In the genomic region with DNA sequence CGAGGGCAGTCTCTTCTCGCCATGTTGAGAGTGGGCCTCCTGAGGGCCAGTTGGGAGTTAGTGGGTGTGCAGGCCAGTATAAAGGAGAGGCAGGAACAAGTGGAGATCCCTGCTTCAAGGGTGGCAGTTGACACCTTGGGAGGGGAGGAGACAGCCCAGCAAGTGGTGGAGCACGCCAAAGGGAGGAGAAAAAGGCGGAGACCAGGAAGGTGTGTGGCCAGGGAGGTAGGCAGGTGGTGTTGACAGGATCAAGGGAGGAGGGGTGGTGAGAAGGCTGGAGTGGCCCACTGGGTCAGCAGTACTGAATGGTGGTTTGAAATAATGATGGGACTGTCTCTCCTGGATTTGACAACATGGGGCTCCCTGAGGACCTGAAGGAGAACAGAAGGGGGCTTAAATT, we compare ENCODE assay signal across 12 cellular contexts. TPM values are rescaled to one million over a fixed set of nuclear protein-coding genes. Genes with fewer than 3 reads are reported as not detected.
A peak's percentile ranks its signal among the peaks of the same experiment; 100 is the strongest.
DNase-seq lines count a peak whose midpoint lies in the region; ATAC-seq and TF ChIP-seq lines count a peak whose summit lies in the region.
"Had no signal": no experiment of that assay in that cellular context is flagged by ENCODE, and none has a peak within 500 bp of the region (broad histone marks: within the 10 kb centered on the region; RNA-seq: fewer than 3 reads in every experiment).

No MANE protein-coding gene starts in this region.

- H3K4ac ChIP-seq in neuronal stem cell (ENCODE audit: low read length), result no peak overlapping the region

- no peak overlapping the region for H2AK5ac ChIP-seq in neuronal stem cell (ENCODE audit: low read depth, low read length)

- no peaks in the 10 kb centered on the region for H3K9me3 ChIP-seq in RWPE2 (ENCODE audit: severe bottlenecking)
- H3K9me3 ChIP-seq in neuronal stem cell (replicated peaks in 1 of 2; ENCODE audit: control insufficient read depth in 2 of 2, insufficient read depth in 1 of 2, low read depth in 1 of 2, low read length in 2 of 2), result no peaks in the 10 kb centered on the region
- no peaks in the 10 kb centered on the region for H3K9me3 ChIP-seq in aorta (ENCODE audit: control insufficient read depth, low read length)
- H3K9me3 ChIP-seq: A549, Caco-2, HAP-1 had no signal

- no peak overlapping the region for H3K18ac ChIP-seq in neuronal stem cell (ENCODE audit: low read length)

- no peak overlapping the region for H2BK120ac ChIP-seq in neuronal stem cell (ENCODE audit: low read depth, low read length)

- no peak overlapping the region for H2BK15ac ChIP-seq in neuronal stem cell (ENCODE audit: low read length)

- TF ChIP-seq EP300 in Ishikawa (IDR thresholded peaks at IDR 0.05; ENCODE audit: borderline replicate concordance), result no peak

- no peak overlapping the region for H4K8ac ChIP-seq in neuronal stem cell (ENCODE audit: low read depth, low read length)

- intact Hi-C loops in aorta (cut with DNase I), result no loop called here

- WGBS in neuronal stem cell (ENCODE audit: extremely low coverage in 2 of 2, insufficient read length in 2 of 2, insufficient replicate concordance in 1 of 2), 2 donors, result no CpG with 5 or more reads among the region's 4 CpGs
- WGBS in aorta, 2 donors, result 79 to 95% methylated on average over 4 of the region's 4 CpGs

- H3K27ac ChIP-seq in RWPE2 (ENCODE audit: poor library complexity, severe bottlenecking) (no peak overlapping the region), neuronal stem cell (replicated peaks; ENCODE audit: low read length) (no peak overlapping the region), aorta (ENCODE audit: low read depth in 1 of 2, low read length in 2 of 2) (no peak overlapping the region)
- H3K27ac ChIP-seq: A549 had no signal

- no peak for TF ChIP-seq RAD21 in Ishikawa (IDR thresholded peaks at IDR 0.05; ENCODE audit: low read depth)

- ATAC-seq in RWPE2 (ENCODE audit: low read depth) (no peak), aorta (ENCODE audit: low FRiP score) (no peak)
- ATAC-seq: A549; CD8-positive, alpha-beta T cell had no signal

- H3K4me1 ChIP-seq in RWPE2 (ENCODE audit: insufficient read depth, poor library complexity, severe bottlenecking), result no peaks in the 10 kb centered on the region
- H3K4me1 ChIP-seq in neuronal stem cell (ENCODE audit: control insufficient read depth in 2 of 2, insufficient read depth in 1 of 2, low read depth in 1 of 2, low read length in 2 of 2), result peaks cover 0 to 2% of the 10 kb centered on the region in 2 donors
- H3K4me1 ChIP-seq in aorta (ENCODE audit: control insufficient read depth in 1 of 2, insufficient read depth in 2 of 2, low read length in 2 of 2), result no peaks in the 10 kb centered on the region
- H3K4me1 ChIP-seq: Caco-2, HAP-1 had no signal

- H3K9ac ChIP-seq in neuronal stem cell (ENCODE audit: low read depth, low read length, poor library complexity), result no peak overlapping the region

- peaks cover 7% of the 10 kb centered on the region; the same call in 1 of the 2 replicates for H3K36me3 ChIP-seq in RWPE2 (ENCODE audit: low read depth)
- H3K36me3 ChIP-seq in neuronal stem cell (replicated peaks in 1 of 2; ENCODE audit: control insufficient read depth in 2 of 2, insufficient read depth in 2 of 2, low read length in 2 of 2), result no peaks in the 10 kb centered on the region
- H3K36me3 ChIP-seq in aorta (ENCODE audit: control insufficient read depth in 1 of 2, insufficient read depth in 2 of 2, low read length in 1 of 2), result no peaks in the 10 kb centered on the region
- H3K36me3 ChIP-seq: HAP-1 had no signal

- H2AFZ ChIP-seq in neuronal stem cell (ENCODE audit: low read length), result no peak overlapping the region

- no peak overlapping the region for H3K4me2 ChIP-seq in neuronal stem cell (ENCODE audit: insufficient read depth, low read length, poor library complexity, severe bottlenecking)
- H3K4me2 ChIP-seq: A549 had no signal

- no peaks in the 10 kb centered on the region for H3K27me3 ChIP-seq in RWPE2 (ENCODE audit: insufficient read depth, poor library complexity, severe bottlenecking)
- H3K27me3 ChIP-seq in neuronal stem cell (ENCODE audit: control insufficient read depth in 3 of 3, insufficient read depth in 3 of 3, low read depth in 1 of 3, low read length in 3 of 3), result peaks cover 0 to 42% (median 0%) of the 10 kb centered on the region in 3 experiments
- no peaks in the 10 kb centered on the region for H3K27me3 ChIP-seq in aorta (ENCODE audit: control insufficient read depth in 1 of 2, insufficient read depth in 2 of 2, low read length in 1 of 2)

- no peak overlapping the region for H3K23ac ChIP-seq in neuronal stem cell (ENCODE audit: low read depth, low read length, poor library complexity)

- H3K4me3 ChIP-seq in RWPE2 (ENCODE audit: severe bottlenecking), result no peak overlapping the region
- H3K4me3 ChIP-seq in neuronal stem cell (ENCODE audit: low read length in 2 of 2), result no peak overlapping the region
- H3K4me3 ChIP-seq in aorta (ENCODE audit: low read length in 2 of 2), result no peak overlapping the region
- H3K4me3 ChIP-seq: A549, HAP-1 had no signal

- H2BK5ac ChIP-seq in neuronal stem cell (ENCODE audit: low read length), result no peak overlapping the region

- no peaks in the 10 kb centered on the region for H3K79me1 ChIP-seq in neuronal stem cell (ENCODE audit: low read depth, low read length)

- no peak overlapping the region for H4K91ac ChIP-seq in neuronal stem cell (ENCODE audit: low read depth, low read length, poor library complexity)

- H2BK12ac ChIP-seq in neuronal stem cell (ENCODE audit: low read length), result no peak overlapping the region

- peak overlapping the region; percentile 21 for H3K14ac ChIP-seq in neuronal stem cell (ENCODE audit: low read length)

- DNase-seq in RWPE2 (ENCODE audit: low spot score) (peak; percentile 7), neuronal stem cell (ENCODE audit: low spot score) (no peak), aorta (peak; percentile 29 to 38), DMS53 treated with DMSO at 0.1 percent for 48 hours (lab: John Stamatoyannopoulos, UW; ENCODE audit: unreplicated experiment) (no peak), D341Med (ENCODE audit: low spot score) (no peak)
- DNase-seq: Caco-2; CD8-positive, alpha-beta T cell; DMS53; HFFc6 had no signal

- TF ChIP-seq CTCF in RWPE2 (IDR thresholded peaks at IDR 0.05; ENCODE audit: poor library complexity, severe bottlenecking), result no peak

TF ChIP-seq in Ishikawa, 13 proteins besides CTCF, POLR2A, EP300 and RAD21:
- no peak for TF ChIP-seq YY1 (IDR thresholded peaks at IDR 0.05; ENCODE audit: low read depth)
- TF ChIP-seq, protein P1, sequence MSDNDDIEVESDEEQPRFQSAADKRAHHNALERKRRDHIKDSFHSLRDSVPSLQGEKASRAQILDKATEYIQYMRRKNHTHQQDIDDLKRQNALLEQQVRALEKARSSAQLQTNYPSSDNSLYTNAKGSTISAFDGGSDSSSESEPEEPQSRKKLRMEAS (IDR thresholded peaks at IDR 0.05), result 0 out of 2 replicates have a peak, but pooled peaks have one; percentile 22
- no peak for TF ChIP-seq TCF12 (IDR thresholded peaks at IDR 0.05; ENCODE audit: low read depth)
- TF ChIP-seq, protein P2, sequence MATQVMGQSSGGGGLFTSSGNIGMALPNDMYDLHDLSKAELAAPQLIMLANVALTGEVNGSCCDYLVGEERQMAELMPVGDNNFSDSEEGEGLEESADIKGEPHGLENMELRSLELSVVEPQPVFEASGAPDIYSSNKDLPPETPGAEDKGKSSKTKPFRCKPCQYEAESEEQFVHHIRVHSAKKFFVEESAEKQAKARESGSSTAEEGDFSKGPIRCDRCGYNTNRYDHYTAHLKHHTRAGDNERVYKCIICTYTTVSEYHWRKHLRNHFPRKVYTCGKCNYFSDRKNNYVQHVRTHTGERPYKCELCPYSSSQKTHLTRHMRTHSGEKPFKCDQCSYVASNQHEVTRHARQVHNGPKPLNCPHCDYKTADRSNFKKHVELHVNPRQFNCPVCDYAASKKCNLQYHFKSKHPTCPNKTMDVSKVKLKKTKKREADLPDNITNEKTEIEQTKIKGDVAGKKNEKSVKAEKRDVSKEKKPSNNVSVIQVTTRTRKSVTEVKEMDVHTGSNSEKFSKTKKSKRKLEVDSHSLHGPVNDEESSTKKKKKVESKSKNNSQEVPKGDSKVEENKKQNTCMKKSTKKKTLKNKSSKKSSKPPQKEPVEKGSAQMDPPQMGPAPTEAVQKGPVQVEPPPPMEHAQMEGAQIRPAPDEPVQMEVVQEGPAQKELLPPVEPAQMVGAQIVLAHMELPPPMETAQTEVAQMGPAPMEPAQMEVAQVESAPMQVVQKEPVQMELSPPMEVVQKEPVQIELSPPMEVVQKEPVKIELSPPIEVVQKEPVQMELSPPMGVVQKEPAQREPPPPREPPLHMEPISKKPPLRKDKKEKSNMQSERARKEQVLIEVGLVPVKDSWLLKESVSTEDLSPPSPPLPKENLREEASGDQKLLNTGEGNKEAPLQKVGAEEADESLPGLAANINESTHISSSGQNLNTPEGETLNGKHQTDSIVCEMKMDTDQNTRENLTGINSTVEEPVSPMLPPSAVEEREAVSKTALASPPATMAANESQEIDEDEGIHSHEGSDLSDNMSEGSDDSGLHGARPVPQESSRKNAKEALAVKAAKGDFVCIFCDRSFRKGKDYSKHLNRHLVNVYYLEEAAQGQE (IDR thresholded peaks at IDR 0.05; ENCODE audit: low read depth), result no peak
- TF ChIP-seq, protein P3, sequence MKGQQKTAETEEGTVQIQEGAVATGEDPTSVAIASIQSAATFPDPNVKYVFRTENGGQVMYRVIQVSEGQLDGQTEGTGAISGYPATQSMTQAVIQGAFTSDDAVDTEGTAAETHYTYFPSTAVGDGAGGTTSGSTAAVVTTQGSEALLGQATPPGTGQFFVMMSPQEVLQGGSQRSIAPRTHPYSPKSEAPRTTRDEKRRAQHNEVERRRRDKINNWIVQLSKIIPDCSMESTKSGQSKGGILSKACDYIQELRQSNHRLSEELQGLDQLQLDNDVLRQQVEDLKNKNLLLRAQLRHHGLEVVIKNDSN (IDR thresholded peaks at IDR 0.05), result no peak
- TF ChIP-seq FOXM1 (IDR thresholded peaks at IDR 0.05; ENCODE audit: borderline replicate concordance, low read depth), result no peak

RNA-seq across cellular contexts. Expression of a gene that starts 32.6 kb away (rescaled TPM):
- 13.2 TPM for polyA plus RNA-seq in neuronal stem cell (2013, experiment 1 of 2)
- 13.2 TPM for polyA plus RNA-seq in neuronal stem cell (2013, experiment 2 of 2)
- total RNA-seq in aorta, result 10 to 100 TPM in 1 of 2 donors, 1 to 10 TPM in 1; 8.0 to 13.5 TPM
- 1 to 10 TPM; 2.6 to 4.8 TPM for polyA plus RNA-seq in aorta

Comparison
In these comparisons a context has a peak if more than half of its experiments do, and no peak if none do; other contexts are left out.
1. DNase-seq: peak in RWPE2 (single experiment) and aorta (2 of 2); none in neuronal stem cell (single experiment), DMS53 treated with DMSO at 0.1 percent for 48 hours (single experiment) and D341Med (single experiment).